Comparison of ENCODE assay signal across 8 cellular contexts in genomic region chr15:80695911-80696651, GRCh38. TPM values are rescaled to one million over a fixed set of nuclear protein-coding genes. Genes with fewer than 3 reads are reported as not detected.
A peak's percentile ranks its signal among the peaks of the same experiment; 100 is the strongest.
DNase-seq lines count a peak whose midpoint lies in the region; ATAC-seq and TF ChIP-seq lines count a peak whose summit lies in the region.

No MANE protein-coding gene starts in this region.

- H3K27ac ChIP-seq in thyroid gland: peak overlapping the region in 2 of 3 donors; percentile 35 to 66

- peak in 1 of 2 donors; percentile 15 for TF ChIP-seq POLR2A in thyroid gland (IDR thresholded peaks at IDR 0.05)
- TF ChIP-seq POLR2A in erythroblast (IDR thresholded peaks at IDR 0.05; ENCODE audit: low read length): no peak

- peak; percentile 41 for TF ChIP-seq CTCF in WI38 (IDR thresholded peaks at IDR 0.05; ENCODE audit: low read depth, low read length)
- peak in 3 of 6 experiments; percentile 10 to 34 (median 27) for TF ChIP-seq CTCF in thyroid gland (IDR thresholded peaks at IDR 0.05)

- no peaks in the 10 kb centered on the region for H3K9me3 ChIP-seq in thyroid gland

- 7 to 11% methylated on average over 14 of the region's 43 CpGs for WGBS in thyroid gland, 2 donors

- no peaks in the 10 kb centered on the region for H3K27me3 ChIP-seq in thyroid gland

- H3K4me3 ChIP-seq in WI38 (ENCODE audit: low read depth, low read length) (peak overlapping the region; percentile 78), thyroid gland (replicated peaks in 1 of 3) (peak overlapping the region; percentile 3 to 64 (median 43))

- H3K36me3 ChIP-seq in thyroid gland: no peaks in the 10 kb centered on the region

- peaks cover 15 to 18% of the 10 kb centered on the region in 2 donors for H3K4me1 ChIP-seq in thyroid gland

- ATAC-seq in HG03565 (IDR thresholded peaks at IDR 0.05; ENCODE audit: unreplicated experiment) (peak; percentile 17), HG03432 (IDR thresholded peaks at IDR 0.05; ENCODE audit: unreplicated experiment) (no peak)

- peak; percentile 56 for DNase-seq in Daoy (ENCODE audit: low read depth)
- DNase-seq in effector CD4-positive, alpha-beta T cell: peak; percentile 8
- peak; percentile 11 for DNase-seq in midbrain (lab: John Stamatoyannopoulos, UW)
- DNase-seq in thyroid gland: peak; percentile 33 to 40
- no peak for DNase-seq in erythroblast (lab: John Stamatoyannopoulos, UW)

- intact Hi-C loops in thyroid gland (cut with DNase I): loop anchor here (10.0 kb wide), 1 partner anchor 131 kb away; no protein-coding TSS in a partner anchor

RNA-seq across cellular contexts. Expression of gene ABHD17C, which starts 1.0 kb away (rescaled TPM):
- 1.4 and 3.6 TPM in 2 replicates for total RNA-seq in Daoy (2014; rRNA removed; shearing (Covaris generic))
- 1 to 10 TPM; 7.3 to 9.5 (median 8.4) TPM for total RNA-seq in thyroid gland

Comparison
In these comparisons a context has a peak if more than half of its experiments do, and no peak if none do; other contexts are left out.
1. DNase-seq: peak in Daoy (single experiment), effector CD4-positive, alpha-beta T cell (single experiment), midbrain (single experiment) and thyroid gland (2 of 2); none in erythroblast (0 of 2).